32 cellular contexts compared by ENCODE assay signal in the genomic region with DNA sequence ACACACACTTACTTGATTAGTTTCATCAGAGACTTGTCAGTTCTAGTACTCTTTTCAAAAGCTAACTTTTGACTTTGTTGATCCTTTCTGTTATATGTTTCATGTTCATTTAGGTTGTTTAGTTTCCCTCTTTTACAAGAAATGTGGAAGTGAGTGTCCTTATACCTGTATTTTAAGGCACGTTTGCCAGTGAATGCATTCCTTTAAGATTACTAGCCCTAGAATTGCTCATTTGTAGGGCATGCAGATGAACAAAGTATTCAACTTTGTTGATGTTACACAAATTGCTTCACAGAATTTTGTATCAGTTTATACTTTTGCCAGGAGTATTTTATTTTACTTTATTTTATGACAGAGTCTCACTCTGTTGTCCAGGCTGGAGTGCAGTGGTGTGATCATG. TPM values are rescaled to one million over a fixed set of nuclear protein-coding genes. Genes with fewer than 3 reads are reported as not detected.
DNase-seq lines count a peak whose midpoint lies in the region; ATAC-seq, FAIRE-seq and TF ChIP-seq lines count a peak whose summit lies in the region.
"Had no signal": no experiment of that assay in that cellular context is flagged by ENCODE, and none has a peak within 500 bp of the region (broad histone marks: within the 10 kb centered on the region; RNA-seq: fewer than 3 reads in every experiment).

No MANE protein-coding gene starts in this region.

- no peak overlapping the region for H4K91ac ChIP-seq in trophoblast cell (ENCODE audit: low read depth, low read length)

- H3K79me2 ChIP-seq in GM23248 (ENCODE audit: insufficient read depth) (no peaks in the 10 kb centered on the region), PC-9 (ENCODE audit: low read depth) (no peaks in the 10 kb centered on the region), trophoblast cell (ENCODE audit: control insufficient read depth, insufficient read depth, low read length, poor library complexity) (no peaks in the 10 kb centered on the region)

- DNase-seq in GM23248 (peak; percentile 40), PC-9 (peak in 1 of 2 experiments; percentile 65), choroid plexus epithelial cell (ENCODE audit: low read depth) (peak; percentile 51), trophoblast cell (peak; percentile 17 to 74), GM19239 (ENCODE audit: insufficient read length, low spot score) (no peak), GM10248 (ENCODE audit: extremely low spot score) (no peak)
- DNase-seq: activated CD4-positive, alpha-beta T cell treated with anti-CD3 and anti-CD28 coated beads, Interleukin-2, amount 10 ng/mL, durations not matched to agents 7 days and 5 days; activated effector memory CD4-positive, alpha-beta T cell treated with anti-CD3 and anti-CD28 coated beads, Interleukin-2, amount 50 U/mL, for 16 hours; activated naive CD8-positive, alpha-beta T cell treated with anti-CD3 and anti-CD28 coated beads, Interleukin-2, amount 10 ng/mL, durations not matched to agents 7 days and 5 days; activated T-cell treated with anti-CD3 and anti-CD28 coated beads, Interleukin-2, amount 50 U/mL, for 1 hour; dorsolateral prefrontal cortex; GOT3; hippocampal formation; Karpas-422; MV-4-11; NCI-H1436; NCI-H2081 treated with DMSO at 0.1 percent for 48 hours; NCI-H345; nephron progenitor cell; SJCRH30; stimulated activated naive CD4-positive, alpha-beta T cell; T-cell; upper lobe of right lung had no signal

- H3K9ac ChIP-seq in GM23248 (no peak overlapping the region), trophoblast cell (ENCODE audit: low read length) (no peak overlapping the region)
- H3K9ac ChIP-seq: BLaER1 treated with 17β-estradiol and CSF1 and Interleukin-3, amounts not matched to agents 10 nM and 100 nM had no signal

- no peak overlapping the region for H2BK12ac ChIP-seq in trophoblast cell (ENCODE audit: low read length)

- peak overlapping the region; percentile 14; the same call in 1 of the 2 replicates for H2AFZ ChIP-seq in GM23248
- H2AFZ ChIP-seq in PC-9: 0 out of 2 replicates have a peak overlapping the region, but pooled peaks have one; percentile 5
- H2AFZ ChIP-seq in trophoblast cell (ENCODE audit: insufficient read depth, low read length, poor library complexity): no peak overlapping the region

- no peak for FAIRE-seq in GM19239 (lab: Jason Lieb, UNC)
- FAIRE-seq: endometrium, G401.6, HepG2 had no signal

- no peaks in the 10 kb centered on the region for H3K9me2 ChIP-seq in GM23248 (ENCODE audit: insufficient read depth)
- no peaks in the 10 kb centered on the region for H3K9me2 ChIP-seq in PC-9 (ENCODE audit: insufficient read depth)

- H3F3A ChIP-seq in GM23248 (ENCODE audit: insufficient read depth) (peaks cover 29% of the 10 kb centered on the region), PC-9 (ENCODE audit: insufficient read depth, low read depth) (peaks cover 4% of the 10 kb centered on the region; the same call in 1 of the 2 replicates)

- no peak overlapping the region for H3K4ac ChIP-seq in trophoblast cell (ENCODE audit: low read depth, low read length)

- WGBS in GM23248 (ENCODE audit: low coverage in 1 of 2, low lambda C conversion rate in 2 of 2, missing lambda C conversion rate in 2 of 2), 2 experiments: 0 to 3% methylated on average over 1 of the region's 1 CpG
- no CpG with 5 or more reads among the region's 1 CpG for WGBS in trophoblast cell (ENCODE audit: extremely low coverage, insufficient coverage, insufficient read length)

- peaks cover 20% of the 10 kb centered on the region for H3K4me1 ChIP-seq in GM23248 (ENCODE audit: insufficient read depth)
- H3K4me1 ChIP-seq in PC-9 (replicated peaks; ENCODE audit: insufficient read depth): peaks cover 23% of the 10 kb centered on the region
- H3K4me1 ChIP-seq in trophoblast cell (ENCODE audit: control insufficient read depth in 1 of 2, insufficient read depth in 2 of 2, low read length in 2 of 2): peaks cover 0 to 4% of the 10 kb centered on the region in 2 experiments
- H3K4me1 ChIP-seq: BLaER1 treated with 17β-estradiol and CSF1 and Interleukin-3, amounts not matched to agents 10 nM and 100 nM; SJCRH30; upper lobe of right lung had no signal

- ATAC-seq in HG03342 (IDR thresholded peaks at IDR 0.05; ENCODE audit: unreplicated experiment): no peak
- no peak for ATAC-seq in GM19324 (IDR thresholded peaks at IDR 0.05; ENCODE audit: low FRiP score, unreplicated experiment)
- ATAC-seq: HepG2, left lobe of liver, T-cell, upper lobe of right lung, WTC11 had no signal

- no peak overlapping the region for H2BK5ac ChIP-seq in trophoblast cell (ENCODE audit: low read depth, low read length, poor library complexity)

- H3K14ac ChIP-seq in trophoblast cell (ENCODE audit: low read length): no peak overlapping the region

- no peak overlapping the region for H4K8ac ChIP-seq in trophoblast cell (ENCODE audit: low read depth, low read length)

- H3K27me3 ChIP-seq in GM23248 (replicated peaks; ENCODE audit: insufficient read depth) (no peaks in the 10 kb centered on the region), PC-9 (ENCODE audit: insufficient read depth, low read depth) (no peaks in the 10 kb centered on the region), trophoblast cell (ENCODE audit: insufficient read depth, low read length) (no peaks in the 10 kb centered on the region)
- H3K27me3 ChIP-seq: BLaER1 treated with 17β-estradiol and CSF1 and Interleukin-3, amounts not matched to agents 10 nM and 100 nM; SJCRH30; upper lobe of right lung had no signal

- H3K4me2 ChIP-seq in GM23248 (ENCODE audit: unreplicated experiment) (peak overlapping the region; percentile 38), PC-9 (peak overlapping the region; percentile 30), trophoblast cell (ENCODE audit: low read length) (no peak overlapping the region)
- H3K4me2 ChIP-seq: BLaER1 treated with 17β-estradiol and CSF1 and Interleukin-3, amounts not matched to agents 10 nM and 100 nM had no signal

- no peak overlapping the region for H3K23ac ChIP-seq in trophoblast cell (ENCODE audit: low read length)

- intact Hi-C loops in PC-9 (cut with micrococcal nuclease; ENCODE audit: unreplicated experiment): loop anchor here (1.0 kb wide), 1 partner anchor 37 kb away; no protein-coding TSS in a partner anchor

- CTCF ChIA-PET in PC-9 (lab: Charles Lee) (no interaction called here), GM10248 (lab: Yijun Ruan, JAX) (interaction anchor here (2.1 kb wide), 1 partner anchor 47 kb away, joined by 8 read pairs; no protein-coding TSS in a partner anchor)

- H4K12ac ChIP-seq in trophoblast cell (ENCODE audit: low read depth, low read length): no peak overlapping the region

- no peaks in the 10 kb centered on the region for H3K36me3 ChIP-seq in GM23248 (ENCODE audit: low read depth)
- no peaks in the 10 kb centered on the region for H3K36me3 ChIP-seq in PC-9 (ENCODE audit: low read depth)
- no peaks in the 10 kb centered on the region for H3K36me3 ChIP-seq in trophoblast cell (ENCODE audit: control insufficient read depth in 1 of 2, insufficient read depth in 2 of 2, low read length in 2 of 2)
- H3K36me3 ChIP-seq: BLaER1 treated with 17β-estradiol and CSF1 and Interleukin-3, amounts not matched to agents 10 nM and 100 nM; SJCRH30; upper lobe of right lung had no signal

- TF ChIP-seq CTCF in PC-9 (conservative IDR thresholded peaks at IDR 0.05) (no peak), choroid plexus epithelial cell (conservative IDR thresholded peaks at IDR 0.05; ENCODE audit: low read depth, low read length) (no peak), GM10248 (IDR thresholded peaks at IDR 0.05; ENCODE audit: control extremely low read depth, extremely low read depth, low read depth, missing control alignments) (no peak)

- H2AK5ac ChIP-seq in trophoblast cell (ENCODE audit: low read length): no peak overlapping the region

- H2BK120ac ChIP-seq in trophoblast cell (ENCODE audit: insufficient read depth, low read length, poor library complexity): no peak overlapping the region

- no peaks in the 10 kb centered on the region for H3K79me1 ChIP-seq in trophoblast cell (ENCODE audit: low read length)

- no peak overlapping the region for H3K18ac ChIP-seq in trophoblast cell (ENCODE audit: low read length)

- H3K4me3 ChIP-seq in GM23248 (no peak overlapping the region), PC-9 (no peak overlapping the region), choroid plexus epithelial cell (ENCODE audit: low read depth, low read length) (no peak overlapping the region), trophoblast cell (ENCODE audit: low read depth, low read length) (no peak overlapping the region)
- H3K4me3 ChIP-seq: BLaER1 treated with 17β-estradiol and CSF1 and Interleukin-3, amounts not matched to agents 10 nM and 100 nM; dorsolateral prefrontal cortex; SJCRH30; skin epidermis; upper lobe of right lung had no signal

- peak overlapping the region; percentile 30; the same call in 1 of the 2 replicates for H3K27ac ChIP-seq in GM23248
- H3K27ac ChIP-seq in PC-9: peak overlapping the region; percentile 8; the same call in 1 of the 2 replicates
- H3K27ac ChIP-seq in trophoblast cell (ENCODE audit: low read depth, low read length): no peak overlapping the region
- H3K27ac ChIP-seq: BLaER1 treated with 17β-estradiol and CSF1 and Interleukin-3, amounts not matched to agents 10 nM and 100 nM; dorsolateral prefrontal cortex; SJCRH30; skin epidermis; upper lobe of right lung had no signal

- H4K20me1 ChIP-seq in GM23248 (ENCODE audit: insufficient read depth): no peaks in the 10 kb centered on the region
- H4K20me1 ChIP-seq in PC-9 (ENCODE audit: insufficient read depth): no peaks in the 10 kb centered on the region
- H4K20me1 ChIP-seq: BLaER1 treated with 17β-estradiol and CSF1 and Interleukin-3, amounts not matched to agents 10 nM and 100 nM had no signal

- in situ Hi-C loops in GM23248 (cut with MboI): no loop called here

- no TSS peak for BruUV-seq in PC-9 (replicated peaks; lab: Mats Ljungman, UMichigan)

- POLR2A ChIA-PET in PC-9 (lab: Charles Lee; ENCODE audit: unreplicated experiment) (no interaction called here), GM10248 (lab: Yijun Ruan, JAX) (no interaction called here)

- no peaks in the 10 kb centered on the region for H3K9me3 ChIP-seq in GM23248 (ENCODE audit: low read depth)
- H3K9me3 ChIP-seq in PC-9 (ENCODE audit: insufficient read depth, low read depth): no peaks in the 10 kb centered on the region
- no peaks in the 10 kb centered on the region for H3K9me3 ChIP-seq in trophoblast cell (ENCODE audit: insufficient read depth, low read depth, low read length)
- H3K9me3 ChIP-seq: SJCRH30, upper lobe of right lung had no signal

RNA-seq across cellular contexts. Expression of a gene that starts 6.3 kb away (rescaled TPM):
- total RNA-seq in GM23248 (2014; rRNA removed; shearing (Covaris generic)): 2.3 and 2.9 TPM in 2 replicates
- polyA plus RNA-seq in GM23248 (2016; fragmentation: Nextera tagmentation; extraction: Ambion mirVana): 1.2 and 2.0 TPM in 2 replicates
- total RNA-seq in PC-9 (2021): 1.2 and 1.9 TPM in 2 replicates
- polyA plus RNA-seq in trophoblast cell (2013): not detected in 2 replicates
- total RNA-seq: activated CD4-positive, alpha-beta T cell treated with anti-CD3 and anti-CD28 coated beads, Interleukin-2, amount 10 ng/mL, durations not matched to agents 7 days and 5 days; activated naive CD8-positive, alpha-beta T cell treated with anti-CD3 and anti-CD28 coated beads, Interleukin-2, amount 10 ng/mL, durations not matched to agents 7 days and 5 days; HepG2; SJCRH30; T-cell; WTC11 had no signal

RNA-seq across cellular contexts. Expression of a gene that starts 50.5 kb away (rescaled TPM):
- 87.9 and 93.5 TPM in 2 replicates for total RNA-seq in GM23248 (2014; rRNA removed; shearing (Covaris generic))
- 75.4 and 78.5 TPM in 2 replicates for polyA plus RNA-seq in GM23248 (2016; fragmentation: Nextera tagmentation; extraction: Ambion mirVana)
- 5.0 and 6.5 TPM in 2 replicates for total RNA-seq in PC-9 (2021)
- polyA plus RNA-seq in trophoblast cell (2013): 35.1 and 36.4 TPM in 2 replicates

Comparison
In these comparisons a context has a peak if more than half of its experiments do, and no peak if none do; other contexts are left out.
1. DNase-seq: peak in GM23248 (single experiment), choroid plexus epithelial cell (single experiment) and trophoblast cell (2 of 2); none in GM19239 (single experiment) and GM10248 (single experiment).
2. RNA of a gene that starts 50.5 kb away (total RNA-seq): 87.9 to 93.5 TPM in GM23248; 5.0 to 6.5 TPM in PC-9; every median in the first group is over 10 times any median in the second.